In the genomic region with DNA sequence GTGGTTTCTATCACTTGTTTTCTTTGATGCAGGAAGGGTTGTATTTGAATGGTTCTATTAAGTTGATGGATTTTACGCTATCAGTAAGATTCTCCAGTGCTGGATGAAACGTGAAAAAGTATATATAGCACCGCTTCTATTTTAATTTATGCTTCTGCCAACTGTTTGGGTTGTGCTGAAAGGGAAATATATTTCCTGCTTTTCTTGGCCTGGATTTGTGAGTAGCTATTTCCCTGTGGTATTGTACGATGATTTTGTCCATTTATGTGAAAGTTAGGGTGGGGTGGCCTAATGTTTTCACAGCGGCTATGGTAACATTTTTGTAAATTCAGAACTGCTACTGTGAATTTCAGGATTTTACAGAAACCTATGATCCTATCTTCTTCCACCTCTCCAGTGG, we compare ENCODE assay signal across 13 cellular contexts. TPM values are rescaled to one million over a fixed set of nuclear protein-coding genes. Genes with fewer than 3 reads are reported as not detected.
A peak's percentile ranks its signal among the peaks of the same experiment; 100 is the strongest.
DNase-seq lines count a peak whose midpoint lies in the region; ATAC-seq, FAIRE-seq and TF ChIP-seq lines count a peak whose summit lies in the region.
"Had no signal": no experiment of that assay in that cellular context is flagged by ENCODE, and none has a peak within 500 bp of the region (broad histone marks: within the 10 kb centered on the region; RNA-seq: fewer than 3 reads in every experiment).

No MANE protein-coding gene starts in this region.

- no peaks in the 10 kb centered on the region for H3K9me3 Mint-ChIP-seq in activated T-helper 1 cell treated with anti-CD3 and anti-CD28 coated beads, Interleukin-12 subunit alpha, Interleukin-12 subunit beta, Interleukin-2, Interleukin-4 antibody, amounts not matched to agents 30 ng/mL and 10 ng/mL and 1 ng/mL, durations not matched to agents 14 hours and 24 hours and 36 hours
- H3K9me3 Mint-ChIP-seq: HFFc6 had no signal

- H3K79me2 ChIP-seq in DOHH2 (ENCODE audit: control insufficient read depth, low read length): no peaks in the 10 kb centered on the region

- peaks cover 17% of the 10 kb centered on the region for H3K36me3 ChIP-seq in DOHH2 (ENCODE audit: control insufficient read depth, low read length)
- H3K36me3 ChIP-seq in heart left ventricle: peaks cover 0 to 39% (median 20%) of the 10 kb centered on the region in 9 donors
- H3K36me3 ChIP-seq in gastrocnemius medialis: peaks cover 0 to 59% of the 10 kb centered on the region in 2 donors
- H3K36me3 ChIP-seq in pancreas: no peaks in the 10 kb centered on the region
- H3K36me3 ChIP-seq: thyroid gland had no signal

- ATAC-seq in heart left ventricle (peak in 2 of 4 donors; percentile 45 to 54), gastrocnemius medialis (no peak), pancreas (no peak)

- no peaks in the 10 kb centered on the region for H3K9me2 ChIP-seq in DOHH2 (replicated peaks; ENCODE audit: control insufficient read depth, low read length)

- DNase-seq in activated T-helper 1 cell treated with anti-CD3 and anti-CD28 coated beads, Interleukin-12 subunit alpha, Interleukin-12 subunit beta, Interleukin-2, Interleukin-4 antibody, amounts not matched to agents 30 ng/mL and 10 ng/mL and 1 ng/mL, durations not matched to agents 14 hours and 24 hours and 36 hours (ENCODE audit: low spot score): no peak
- DNase-seq in heart left ventricle (no peak), gastrocnemius medialis (no peak), pancreas (no peak), mesenteric fat pad (ENCODE audit: low spot score) (no peak), activated gamma-delta T cell (lab: John Stamatoyannopoulos, UW) (no peak)
- DNase-seq: HFFc6, RPMI8226, thyroid gland had no signal

- H3K4me3 ChIP-seq in DOHH2 (ENCODE audit: low read length) (peak overlapping the region; percentile 53), heart left ventricle (peak overlapping the region in 10 of 12 donors; percentile 7 to 58 (median 31)), gastrocnemius medialis (peak overlapping the region in 3 of 4 donors; percentile 7 to 30 (median 15)), pancreas (peak overlapping the region in 1 of 4 donors; percentile 1)
- H3K4me3 ChIP-seq: thyroid gland had no signal

- 15 to 23% (median 17%) methylated on average over 5 of the region's 5 CpGs for whole genome bisulfite sequencing in heart left ventricle, 4 donors
- 84% methylated on average over 5 of the region's 5 CpGs for WGBS in pancreas, 2 donors

- H3K36me3 Mint-ChIP-seq in activated T-helper 1 cell treated with anti-CD3 and anti-CD28 coated beads, Interleukin-12 subunit alpha, Interleukin-12 subunit beta, Interleukin-2, Interleukin-4 antibody, amounts not matched to agents 30 ng/mL and 10 ng/mL and 1 ng/mL, durations not matched to agents 14 hours and 24 hours and 36 hours (ENCODE audit: low read depth): peaks cover 14% of the 10 kb centered on the region

- H3K27ac Mint-ChIP-seq in activated T-helper 1 cell treated with anti-CD3 and anti-CD28 coated beads, Interleukin-12 subunit alpha, Interleukin-12 subunit beta, Interleukin-2, Interleukin-4 antibody, amounts not matched to agents 30 ng/mL and 10 ng/mL and 1 ng/mL, durations not matched to agents 14 hours and 24 hours and 36 hours: no peak overlapping the region
- H3K27ac Mint-ChIP-seq: HFFc6 had no signal

- H3K27ac ChIP-seq in DOHH2 (ENCODE audit: low read depth, low read length): no peak overlapping the region
- peak overlapping the region; percentile 45 to 95 (median 68) for H3K27ac ChIP-seq in heart left ventricle
- H3K27ac ChIP-seq in gastrocnemius medialis: peak overlapping the region; percentile 3 to 60 (median 46)
- peak overlapping the region in 1 of 4 donors; percentile 8 for H3K27ac ChIP-seq in pancreas

- H4K20me1 ChIP-seq in DOHH2 (ENCODE audit: control insufficient read depth, insufficient read depth, low read depth, low read length): no peaks in the 10 kb centered on the region

- intact Hi-C loops in activated T-helper 1 cell treated with anti-CD3 and anti-CD28 coated beads, Interleukin-12 subunit alpha, Interleukin-12 subunit beta, Interleukin-2, Interleukin-4 antibody, amounts not matched to agents 30 ng/mL and 10 ng/mL and 1 ng/mL, durations not matched to agents 14 hours and 24 hours and 36 hours (cut with micrococcal nuclease): loop anchor here (10.0 kb wide), 1 partner anchor 249 kb away; a partner anchor contains a TSS
- intact Hi-C loops in heart left ventricle (cut with DNase I) (no loop called here), gastrocnemius medialis (cut with DNase I; ENCODE audit: low total_unique reads) (no loop called here), pancreas (cut with DNase I) (no loop called here)

- FAIRE-seq in pancreas (lab: Jason Lieb, UNC): no peak
- FAIRE-seq: endometrium had no signal

- peaks cover 70% of the 10 kb centered on the region for H3K4me1 ChIP-seq in DOHH2 (ENCODE audit: control insufficient read depth, low read length)
- peaks cover 0 to 99% (median 37%) of the 10 kb centered on the region in 12 donors for H3K4me1 ChIP-seq in heart left ventricle
- peaks cover 0 to 4% of the 10 kb centered on the region in 2 donors for H3K4me1 ChIP-seq in gastrocnemius medialis
- no peaks in the 10 kb centered on the region for H3K4me1 ChIP-seq in pancreas
- H3K4me1 ChIP-seq: thyroid gland had no signal

- H3K27me3 Mint-ChIP-seq in activated T-helper 1 cell treated with anti-CD3 and anti-CD28 coated beads, Interleukin-12 subunit alpha, Interleukin-12 subunit beta, Interleukin-2, Interleukin-4 antibody, amounts not matched to agents 30 ng/mL and 10 ng/mL and 1 ng/mL, durations not matched to agents 14 hours and 24 hours and 36 hours (ENCODE audit: insufficient read depth): peaks cover 12% of the 10 kb centered on the region

- in situ Hi-C loops in gastrocnemius medialis (cut with MboI; ENCODE audit: low sequenced_read_pairs in 4 of 4): no loop called here

- H3K4me2 ChIP-seq in DOHH2 (ENCODE audit: low read length): peak overlapping the region; percentile 66

- TF ChIP-seq POLR2A in heart left ventricle (IDR thresholded peaks at IDR 0.05): no peak
- no peak for TF ChIP-seq POLR2A in gastrocnemius medialis (IDR thresholded peaks at IDR 0.05)

- H3K9me3 ChIP-seq in DOHH2 (ENCODE audit: control insufficient read depth, insufficient read depth, low read length) (no peaks in the 10 kb centered on the region), heart left ventricle (no peaks in the 10 kb centered on the region), gastrocnemius medialis (no peaks in the 10 kb centered on the region), pancreas (no peaks in the 10 kb centered on the region)
- H3K9me3 ChIP-seq: thyroid gland had no signal

- TF ChIP-seq CTCF in DOHH2 (IDR thresholded peaks at IDR 0.05; ENCODE audit: low read depth, low read length, poor library complexity, severe bottlenecking) (no peak), heart left ventricle (IDR thresholded peaks at IDR 0.05) (no peak), gastrocnemius medialis (IDR thresholded peaks at IDR 0.05 in 4 of 5, conservative IDR thresholded peaks at IDR 0.05 in 1 of 5) (no peak), pancreas (IDR thresholded peaks at IDR 0.05) (no peak)

- no peaks in the 10 kb centered on the region for H3K27me3 ChIP-seq in DOHH2 (ENCODE audit: control insufficient read depth, low read length)
- H3K27me3 ChIP-seq in heart left ventricle: no peaks in the 10 kb centered on the region
- H3K27me3 ChIP-seq in gastrocnemius medialis: no peaks in the 10 kb centered on the region
- no peaks in the 10 kb centered on the region for H3K27me3 ChIP-seq in pancreas
- H3K27me3 ChIP-seq: thyroid gland had no signal

- H3K4me1 Mint-ChIP-seq in activated T-helper 1 cell treated with anti-CD3 and anti-CD28 coated beads, Interleukin-12 subunit alpha, Interleukin-12 subunit beta, Interleukin-2, Interleukin-4 antibody, amounts not matched to agents 30 ng/mL and 10 ng/mL and 1 ng/mL, durations not matched to agents 14 hours and 24 hours and 36 hours (ENCODE audit: low read depth): peaks cover 49% of the 10 kb centered on the region

- peak overlapping the region; percentile 32 for H3K4me3 Mint-ChIP-seq in activated T-helper 1 cell treated with anti-CD3 and anti-CD28 coated beads, Interleukin-12 subunit alpha, Interleukin-12 subunit beta, Interleukin-2, Interleukin-4 antibody, amounts not matched to agents 30 ng/mL and 10 ng/mL and 1 ng/mL, durations not matched to agents 14 hours and 24 hours and 36 hours
- H3K4me3 Mint-ChIP-seq: HFFc6 had no signal

- H3F3A ChIP-seq in DOHH2 (ENCODE audit: control insufficient read depth, insufficient read depth): peaks cover 10% of the 10 kb centered on the region

RNA-seq across cellular contexts. Expression of a gene that starts 0.3 kb away (rescaled TPM):
- total RNA-seq in activated T-helper 1 cell treated with anti-CD3 and anti-CD28 coated beads, Interleukin-12 subunit alpha, Interleukin-12 subunit beta, Interleukin-2, Interleukin-4 antibody, amounts not matched to agents 30 ng/mL and 10 ng/mL and 1 ng/mL, durations not matched to agents 14 hours and 24 hours and 36 hours: 0.70 and 1.3 TPM in 2 replicates
- total RNA-seq in heart left ventricle (10 to 100 TPM in 2 of 9 donors, 1 to 10 TPM in 7; 2.3 to 45.1 (median 6.5) TPM), gastrocnemius medialis (1 to 10 TPM; 1.9 to 7.8 (median 6.9) TPM), pancreas (1 to 10 TPM; 1.4 to 9.0 (median 2.0) TPM), mesenteric fat pad (98.7 TPM)
- polyA plus RNA-seq in heart left ventricle (1 to 10 TPM; 6.8 to 9.3 TPM), pancreas (10 to 100 TPM in 1 of 2 donors, 1 to 10 TPM in 1; 9.0 to 14.6 TPM)

RNA-seq across cellular contexts. Expression of a gene that starts 24.8 kb away (rescaled TPM):
- total RNA-seq in activated T-helper 1 cell treated with anti-CD3 and anti-CD28 coated beads, Interleukin-12 subunit alpha, Interleukin-12 subunit beta, Interleukin-2, Interleukin-4 antibody, amounts not matched to agents 30 ng/mL and 10 ng/mL and 1 ng/mL, durations not matched to agents 14 hours and 24 hours and 36 hours: 280 and 282 TPM in 2 replicates
- total RNA-seq in heart left ventricle: 100 to 1,000 TPM; 394 to 878 (median 625) TPM
- 100 to 1,000 TPM; 563 to 710 TPM for polyA plus RNA-seq in heart left ventricle
- 100 to 1,000 TPM; 232 to 350 (median 266) TPM for total RNA-seq in gastrocnemius medialis
- total RNA-seq in pancreas: 100 to 1,000 TPM in 2 of 6 donors, 10 to 100 TPM in 4; 56.3 to 103 (median 89.2) TPM
- 100 to 1,000 TPM in 1 of 2 donors, 10 to 100 TPM in 1; 71.5 to 138 TPM for polyA plus RNA-seq in pancreas
- total RNA-seq in mesenteric fat pad: 161 TPM

RNA-seq across cellular contexts. Expression of a gene that starts 25.1 kb away (rescaled TPM):
- total RNA-seq in activated T-helper 1 cell treated with anti-CD3 and anti-CD28 coated beads, Interleukin-12 subunit alpha, Interleukin-12 subunit beta, Interleukin-2, Interleukin-4 antibody, amounts not matched to agents 30 ng/mL and 10 ng/mL and 1 ng/mL, durations not matched to agents 14 hours and 24 hours and 36 hours: 61.3 and 62.5 TPM in 2 replicates
- total RNA-seq in heart left ventricle (10 to 100 TPM; 30.5 to 48.4 (median 34.0) TPM), gastrocnemius medialis (10 to 100 TPM; 53.3 to 59.2 (median 56.7) TPM), pancreas (10 to 100 TPM in 2 of 6 donors, 1 to 10 TPM in 4; 4.8 to 13.9 (median 9.3) TPM), mesenteric fat pad (35.4 TPM)
- polyA plus RNA-seq in heart left ventricle (10 to 100 TPM; 25.6 to 64.3 TPM), pancreas (10 to 100 TPM; 10.6 to 15.2 TPM)

RNA-seq across cellular contexts. Expression of a gene that starts 29.3 kb away (rescaled TPM):
- 0.10 and 0.20 TPM in 2 replicates for total RNA-seq in activated T-helper 1 cell treated with anti-CD3 and anti-CD28 coated beads, Interleukin-12 subunit alpha, Interleukin-12 subunit beta, Interleukin-2, Interleukin-4 antibody, amounts not matched to agents 30 ng/mL and 10 ng/mL and 1 ng/mL, durations not matched to agents 14 hours and 24 hours and 36 hours
- total RNA-seq in heart left ventricle: 1 to 10 TPM in 7 of 9 donors, under 1 TPM in 2; 0.12 to 6.2 (median 2.2) TPM
- polyA plus RNA-seq in heart left ventricle: 1 to 10 TPM; 1.2 to 1.5 TPM
- 1 to 10 TPM; 1.0 to 4.1 (median 2.1) TPM for total RNA-seq in gastrocnemius medialis
- 1 to 10 TPM in 3 of 6 donors, under 1 TPM in 3; 0.32 to 7.3 (median 1.1) TPM for total RNA-seq in pancreas
- polyA plus RNA-seq in pancreas: 1 to 10 TPM; 1.1 to 1.2 TPM
- 17.2 TPM for total RNA-seq in mesenteric fat pad
- total RNA-seq: HFFc6, NCI-H460 had no signal
- polyA plus RNA-seq: neural cell had no signal

RNA-seq across cellular contexts. Expression of a gene that starts 29.3 kb away (rescaled TPM):
- not detected in 2 replicates for total RNA-seq in activated T-helper 1 cell treated with anti-CD3 and anti-CD28 coated beads, Interleukin-12 subunit alpha, Interleukin-12 subunit beta, Interleukin-2, Interleukin-4 antibody, amounts not matched to agents 30 ng/mL and 10 ng/mL and 1 ng/mL, durations not matched to agents 14 hours and 24 hours and 36 hours
- total RNA-seq in heart left ventricle (10 to 100 TPM in 1 of 9 donors, 1 to 10 TPM in 4, under 1 TPM in 2, not detected in 2; 0.46 to 26.4 (median 2.2) TPM), gastrocnemius medialis (under 1 TPM in 3 of 4 donors, not detected in 1; 0.51 to 0.67 (median 0.55) TPM), pancreas (1 to 10 TPM in 2 of 6 donors, under 1 TPM in 2, not detected in 2; 0.25 to 3.7 (median 1.2) TPM), mesenteric fat pad (13.7 TPM)
- polyA plus RNA-seq in heart left ventricle (1 to 10 TPM; 1.1 TPM), pancreas (1 to 10 TPM in 1 of 2 donors, under 1 TPM in 1; 0.42 to 1.7 TPM)
- total RNA-seq: HFFc6, NCI-H460 had no signal
- polyA plus RNA-seq: neural cell had no signal
